ENCODE assay signal across 10 cellular contexts in genomic region chr1:31423418-31423947, GRCh38. TPM values are rescaled to one million over a fixed set of nuclear protein-coding genes. Genes with fewer than 3 reads are reported as not detected.
A peak's percentile ranks its signal among the peaks of the same experiment; 100 is the strongest.
DNase-seq lines count a peak whose midpoint lies in the region; ATAC-seq, FAIRE-seq and TF ChIP-seq lines count a peak whose summit lies in the region.
"Had no signal": no experiment of that assay in that cellular context is flagged by ENCODE, and none has a peak within 500 bp of the region (broad histone marks: within the 10 kb centered on the region; RNA-seq: fewer than 3 reads in every experiment).

No MANE protein-coding gene starts in this region.

- peak; percentile 96 for FAIRE-seq in GM12891 (lab: Jason Lieb, UNC)

- ATAC-seq in GM19467 (IDR thresholded peaks at IDR 0.05; ENCODE audit: unreplicated experiment) (peak; percentile 78), HG03159 (IDR thresholded peaks at IDR 0.05; ENCODE audit: unreplicated experiment) (peak; percentile 80)
- no peak for ATAC-seq in activated T-helper 17 cell treated with anti-CD3 and anti-CD28 coated beads, Interleukin-2, amount 50 U/mL, for 72 hours (replicated peaks)

- no peaks in the 10 kb centered on the region for H3K36me3 ChIP-seq in WERI-Rb-1

- peak overlapping the region; percentile 7; the same call in 1 of the 2 replicates for H3K4me3 ChIP-seq in WERI-Rb-1 (ENCODE audit: low read depth, low read length)

- H3K27me3 Mint-ChIP-seq in endothelial cell (ENCODE audit: unreplicated experiment): no peaks in the 10 kb centered on the region
- peaks cover 18% of the 10 kb centered on the region for H3K27me3 Mint-ChIP-seq in activated T-helper 17 cell treated with anti-CD3 and anti-CD28 coated beads, Interleukin-2, amount 50 U/mL, for 72 hours

- H3K27ac ChIP-seq in WERI-Rb-1: no peak overlapping the region

- peaks cover 4% of the 10 kb centered on the region for H3K4me1 Mint-ChIP-seq in endothelial cell (ENCODE audit: unreplicated experiment)
- H3K4me1 Mint-ChIP-seq in activated T-helper 17 cell treated with anti-CD3 and anti-CD28 coated beads, Interleukin-2, amount 50 U/mL, for 72 hours: peaks cover 8% of the 10 kb centered on the region

- H3K36me3 Mint-ChIP-seq in endothelial cell (ENCODE audit: low read depth, unreplicated experiment): peaks cover 10% of the 10 kb centered on the region
- no peaks in the 10 kb centered on the region for H3K36me3 Mint-ChIP-seq in activated T-helper 17 cell treated with anti-CD3 and anti-CD28 coated beads, Interleukin-2, amount 50 U/mL, for 72 hours (ENCODE audit: low read depth)
- H3K36me3 Mint-ChIP-seq: activated naive CD4-positive, alpha-beta T cell treated with anti-CD3 and anti-CD28 coated beads, Interleukin-2, amount 50 U/mL, for 72 hours had no signal

- H3K9me3 ChIP-seq in WERI-Rb-1 (ENCODE audit: severe bottlenecking): no peaks in the 10 kb centered on the region

- TF ChIP-seq POLR2A in GM12891 (IDR thresholded peaks at IDR 0.05; ENCODE audit: low read depth, low read length): no peak

- DNase-seq in GM12891 (ENCODE audit: insufficient read length, low spot score) (peak; percentile 69), WERI-Rb-1 (no peak), endothelial cell (ENCODE audit: low spot score) (no peak), AG20443 (ENCODE audit: low spot score) (no peak), putamen (ENCODE audit: low spot score) (no peak)

- TF ChIP-seq CTCF in WERI-Rb-1 (IDR thresholded peaks at IDR 0.05; ENCODE audit: low read depth, low read length) (no peak), endothelial cell (IDR thresholded peaks at IDR 0.05; ENCODE audit: unreplicated experiment) (no peak)

- H3K27ac Mint-ChIP-seq in endothelial cell (ENCODE audit: unreplicated experiment): no peak overlapping the region
- H3K27ac Mint-ChIP-seq in activated T-helper 17 cell treated with anti-CD3 and anti-CD28 coated beads, Interleukin-2, amount 50 U/mL, for 72 hours: no peak overlapping the region
- H3K27ac Mint-ChIP-seq: activated naive CD4-positive, alpha-beta T cell treated with anti-CD3 and anti-CD28 coated beads, Interleukin-2, amount 50 U/mL, for 72 hours had no signal

- H3K9me3 Mint-ChIP-seq in endothelial cell (ENCODE audit: unreplicated experiment): no peaks in the 10 kb centered on the region
- H3K9me3 Mint-ChIP-seq in activated T-helper 17 cell treated with anti-CD3 and anti-CD28 coated beads, Interleukin-2, amount 50 U/mL, for 72 hours: no peaks in the 10 kb centered on the region
- H3K9me3 Mint-ChIP-seq: activated naive CD4-positive, alpha-beta T cell treated with anti-CD3 and anti-CD28 coated beads, Interleukin-2, amount 50 U/mL, for 72 hours had no signal

- H3K27me3 ChIP-seq in WERI-Rb-1 (ENCODE audit: insufficient read depth, low read depth, severe bottlenecking): no peaks in the 10 kb centered on the region

- no peak overlapping the region for H3K4me3 Mint-ChIP-seq in endothelial cell (ENCODE audit: unreplicated experiment)
- H3K4me3 Mint-ChIP-seq in activated T-helper 17 cell treated with anti-CD3 and anti-CD28 coated beads, Interleukin-2, amount 50 U/mL, for 72 hours: no peak overlapping the region

TF ChIP-seq in GM12891, 5 proteins besides CTCF, POLR2A, EP300 and RAD21:
- TF ChIP-seq TAF1 (IDR thresholded peaks at IDR 0.05; ENCODE audit: low read depth, low read length) (no peak), POLR2AphosphoS5 (IDR thresholded peaks at IDR 0.05; ENCODE audit: low read depth, low read length) (no peak), POU2F2 (IDR thresholded peaks at IDR 0.05; ENCODE audit: low read depth, low read length) (no peak), PAX5 (IDR thresholded peaks at IDR 0.05; ENCODE audit: insufficient read depth, low read length, severe bottlenecking) (no peak), SPI1 (IDR thresholded peaks at IDR 0.05; ENCODE audit: low read depth, low read length) (no peak)

RNA-seq across cellular contexts. Expression of gene SERINC2, which starts 10.5 kb away (rescaled TPM):
- polyA plus RNA-seq in GM12891 (2012; ENCODE audit: low read depth, missing spikeins): 0.68 TPM
- 23.6 TPM for total RNA-seq in endothelial cell (ENCODE audit: unreplicated experiment)
- total RNA-seq in activated T-helper 17 cell treated with anti-CD3 and anti-CD28 coated beads, Interleukin-2, amount 50 U/mL, for 72 hours: under 1 TPM in 1 of 2 donors, not detected in 1; 0.13 TPM

RNA-seq across cellular contexts. Expression of gene FABP3, which starts 50.6 kb away (rescaled TPM):
- polyA plus RNA-seq in GM12891 (2012; ENCODE audit: low read depth, missing spikeins): 13.0 TPM
- total RNA-seq in endothelial cell (ENCODE audit: unreplicated experiment): 1.1 TPM
- total RNA-seq in activated T-helper 17 cell treated with anti-CD3 and anti-CD28 coated beads, Interleukin-2, amount 50 U/mL, for 72 hours: not detected
- total RNA-seq: activated naive CD4-positive, alpha-beta T cell treated with anti-CD3 and anti-CD28 coated beads, Interleukin-2, amount 50 U/mL, for 72 hours; glomerular endothelial cell had no signal

Comparison
In these comparisons a context has a peak if more than half of its experiments do, and no peak if none do; other contexts are left out.
1. RNA of gene SERINC2, which starts 10.5 kb away (total RNA-seq): 23.6 TPM in endothelial cell (single experiment); 0.13 TPM in activated T-helper 17 cell treated with anti-CD3 and anti-CD28 coated beads, Interleukin-2, amount 50 U/mL, for 72 hours; every median in the first group is over 10 times any median in the second.